ENCODE assay signal across 1 cellular context in genomic region chr5:181044662-181045305, GRCh38.
TF ChIP-seq lines count a peak whose summit lies in the region.

No MANE protein-coding gene starts in this region.

TF ChIP-seq in HEK293, 187 proteins besides CTCF, POLR2A, EP300 and RAD21 (continued from another document):
- TF ChIP-seq PRDM10 (tag by site-specific recombination; IDR thresholded peaks at IDR 0.05) (peak; percentile 97), ZNF600 (tag by site-specific recombination; IDR thresholded peaks at IDR 0.05) (peak; percentile 83; the same call in 1 of the 2 replicates), ZNF184 (tag by site-specific recombination; IDR thresholded peaks at IDR 0.05) (no peak), ZNF792 (tag by site-specific recombination; IDR thresholded peaks at IDR 0.05) (no peak), MEIS1 (CRISPR knock-in tag; IDR thresholded peaks at IDR 0.05; ENCODE audit: borderline replicate concordance) (no peak), ZFP69B (tag by site-specific recombination; IDR thresholded peaks at IDR 0.05) (no peak), ZNF610 (tag by site-specific recombination; IDR thresholded peaks at IDR 0.05; ENCODE audit: borderline replicate concordance) (no peak), ZNF174 (tag by site-specific recombination; IDR thresholded peaks at IDR 0.05) (no peak), ZNF580 (tag by site-specific recombination; IDR thresholded peaks at IDR 0.05) (no peak), TCF7L2 (IDR thresholded peaks at IDR 0.05; ENCODE audit: borderline replicate concordance, low read depth, low read length) (no peak), ZNF133 (tag by site-specific recombination; IDR thresholded peaks at IDR 0.05) (no peak), ZIC2 (tag by site-specific recombination; IDR thresholded peaks at IDR 0.05) (no peak), KLF10 (tag by site-specific recombination; IDR thresholded peaks at IDR 0.05) (no peak), ZEB2 (tag by site-specific recombination; IDR thresholded peaks at IDR 0.05) (no peak), ZBTB17 (tag by site-specific recombination; IDR thresholded peaks at IDR 0.05) (0 out of 2 replicates have a peak, but pooled peaks have one; percentile 50), ZNF518A (tag by site-specific recombination; conservative IDR thresholded peaks at IDR 0.05; ENCODE audit: low read depth) (no peak)
